In genomic region chr11:60280412-60280811, GRCh38 we compare ENCODE assay signal across 14 cellular contexts. TPM values are rescaled to one million over a fixed set of nuclear protein-coding genes. Genes with fewer than 3 reads are reported as not detected.
A peak's percentile ranks its signal among the peaks of the same experiment; 100 is the strongest.
DNase-seq lines count a peak whose midpoint lies in the region; ATAC-seq, FAIRE-seq and TF ChIP-seq lines count a peak whose summit lies in the region.
"Had no signal": no experiment of that assay in that cellular context is flagged by ENCODE, and none has a peak within 500 bp of the region (broad histone marks: within the 10 kb centered on the region; RNA-seq: fewer than 3 reads in every experiment).

TSS of gene MS4A4A (plus strand) at chr11:60280666. CDS start at chr11:60280676, 10 bp downstream.

- peaks cover 0 to 3% (median 0%) of the 10 kb centered on the region in 4 donors for H3K27me3 ChIP-seq in liver (ENCODE audit: control insufficient read depth in 4 of 4, insufficient read depth in 4 of 4, low read length in 3 of 4)
- no peaks in the 10 kb centered on the region for H3K27me3 ChIP-seq in HepG2 (ENCODE audit: control insufficient read depth in 1 of 2, insufficient read depth in 2 of 2, low read length in 2 of 2)
- H3K27me3 ChIP-seq in stomach = no peaks in the 10 kb centered on the region
- no peaks in the 10 kb centered on the region for H3K27me3 ChIP-seq in small intestine (ENCODE audit: control insufficient read depth in 2 of 2, insufficient read depth in 2 of 2, low read length in 2 of 2)
- H3K27me3 ChIP-seq: neutrophil had no signal

- H3K9me3 ChIP-seq in liver (ENCODE audit: control insufficient read depth in 4 of 4, low read length in 3 of 4) = no peaks in the 10 kb centered on the region
- H3K9me3 ChIP-seq in HepG2 (ENCODE audit: low read length) = no peaks in the 10 kb centered on the region
- H3K9me3 ChIP-seq in stomach = no peaks in the 10 kb centered on the region
- H3K9me3 ChIP-seq in small intestine (ENCODE audit: control insufficient read depth, low read depth) = no peaks in the 10 kb centered on the region
- H3K9me3 ChIP-seq: neutrophil had no signal

- ATAC-seq in HepG2 (no peak), naive B cell (ENCODE audit: low read depth in 2 of 2) (peak; percentile 100)

- H3K27ac ChIP-seq in liver (ENCODE audit: low read depth in 1 of 2, low read length in 2 of 2) (peak within 1 kb of the TSS; percentile 37 to 54), HepG2 (ENCODE audit: extremely low read length, insufficient read depth, low read length) (no peak within 1 kb of the TSS), coronary artery (peak within 1 kb of the TSS in 1 of 2 donors; percentile 76), stomach (peak within 1 kb of the TSS in 2 of 5 donors; percentile 39 to 45), small intestine (ENCODE audit: low read depth in 1 of 2, low read length in 1 of 2) (peak within 1 kb of the TSS in 1 of 2 donors; percentile 68)
- H3K27ac ChIP-seq: neutrophil had no signal

- no peak within 1 kb of the TSS for H3K4me2 ChIP-seq in HepG2 (ENCODE audit: low read depth, low read length)

- H3K36me3 ChIP-seq in liver (ENCODE audit: control insufficient read depth in 4 of 4, insufficient read depth in 3 of 4, low read depth in 1 of 4, low read length in 3 of 4) (no peaks in the 10 kb centered on the region), HepG2 (replicated peaks in 1 of 2; ENCODE audit: control insufficient read depth in 1 of 2, insufficient read depth in 2 of 2, low read length in 2 of 2) (no peaks in the 10 kb centered on the region), stomach (no peaks in the 10 kb centered on the region), small intestine (ENCODE audit: control insufficient read depth in 2 of 2, insufficient read depth in 2 of 2, low read length in 2 of 2) (no peaks in the 10 kb centered on the region)
- H3K36me3 ChIP-seq: neutrophil had no signal

- peak within 1 kb of the TSS; percentile 20 to 96 (median 80) for H3K27ac Mint-ChIP-seq in naive B cell
- H3K27ac Mint-ChIP-seq: activated CD4-positive, alpha-beta T cell treated with anti-CD3 and anti-CD28 coated beads, Interleukin-2, amount 10 ng/mL, durations not matched to agents 7 days and 5 days; activated naive CD4-positive, alpha-beta T cell treated with anti-CD3 and anti-CD28 coated beads, Interleukin-2, amount 50 U/mL, for 24 hours; endodermal cell had no signal

- no peak for TF ChIP-seq EP300 in HepG2 (IDR thresholded peaks at IDR 0.05; ENCODE audit: low read depth in 2 of 2, low read length in 2 of 2)
- TF ChIP-seq EP300 in HepG2 (CRISPR knock-in tag; IDR thresholded peaks at IDR 0.05; ENCODE audit: borderline replicate concordance) = no peak
- TF ChIP-seq EP300 in stomach (IDR thresholded peaks at IDR 0.05) = no peak

- WGBS in liver = 69% methylated on average over 3 of the region's 3 CpGs
- 66% methylated on average over 3 of the region's 3 CpGs for WGBS in HepG2 (ENCODE audit: low lambda C conversion rate)
- WGBS in stomach, 5 donors = 72 to 89% (median 76%) methylated on average over 3 of the region's 3 CpGs
- 70 to 91% (median 84%) methylated on average over 3 of the region's 3 CpGs for WGBS in small intestine, 3 donors

- POLR2A ChIA-PET in HepG2 (lab: Yijun Ruan, JAX) = no interaction called here

- H3K9me3 Mint-ChIP-seq in naive B cell = no peaks in the 10 kb centered on the region
- H3K9me3 Mint-ChIP-seq: activated CD4-positive, alpha-beta T cell treated with anti-CD3 and anti-CD28 coated beads, Interleukin-2, amount 10 ng/mL, durations not matched to agents 7 days and 5 days; activated naive CD4-positive, alpha-beta T cell treated with anti-CD3 and anti-CD28 coated beads, Interleukin-2, amount 50 U/mL, for 24 hours had no signal

- DNase-seq in HepG2 (ENCODE audit: low spot score) = no peak
- DNase-seq in coronary artery (ENCODE audit: low spot score) = no peak
- peak; percentile 71 for DNase-seq in naive B cell
- DNase-seq in DMS 273 (lab: John Stamatoyannopoulos, UW; ENCODE audit: unreplicated experiment) = no peak
- DNase-seq in stimulated activated CD4-positive, alpha-beta T cell treated with anti-CD3 and anti-CD28 coated beads, Interleukin-15, amount 100 ng/mL, for 24 hours = no peak
- DNase-seq in stomach = no peak
- DNase-seq in small intestine = no peak
- DNase-seq: activated CD4-positive, alpha-beta T cell treated with anti-CD3 and anti-CD28 coated beads, Interleukin-2, amount 10 ng/mL, durations not matched to agents 7 days and 5 days; endodermal cell; NCI-H1694 treated with DMSO at 0.1 percent for 48 hours had no signal

- no peaks in the 10 kb centered on the region for H3K27me3 Mint-ChIP-seq in naive B cell

- H3K79me2 ChIP-seq in HepG2 (ENCODE audit: insufficient read depth, low read length) = no peaks in the 10 kb centered on the region

- no peak within 1 kb of the TSS for H2AFZ ChIP-seq in HepG2 (ENCODE audit: low read length)

- no peaks in the 10 kb centered on the region for H4K20me1 ChIP-seq in HepG2 (ENCODE audit: insufficient read depth, low read length)

- H3K4me1 Mint-ChIP-seq in naive B cell = peaks cover 15 to 23% (median 19%) of the 10 kb centered on the region in 3 donors
- H3K4me1 Mint-ChIP-seq: activated CD4-positive, alpha-beta T cell treated with anti-CD3 and anti-CD28 coated beads, Interleukin-2, amount 10 ng/mL, durations not matched to agents 7 days and 5 days; activated naive CD4-positive, alpha-beta T cell treated with anti-CD3 and anti-CD28 coated beads, Interleukin-2, amount 50 U/mL, for 24 hours; endodermal cell had no signal

- TF ChIP-seq CTCF in liver (IDR thresholded peaks at IDR 0.05; ENCODE audit: low read depth, low read length, missing input control) = no peak
- TF ChIP-seq CTCF in HepG2 (CRISPR knock-in tag; IDR thresholded peaks at IDR 0.05) = no peak
- no peak for TF ChIP-seq CTCF in coronary artery (IDR thresholded peaks at IDR 0.05)
- TF ChIP-seq CTCF in stomach (IDR thresholded peaks at IDR 0.05) = no peak

- CTCF ChIA-PET in HepG2 (lab: Yijun Ruan, JAX; ENCODE audit: low intra/inter-chr PET ratio, low total read pairs) = no interaction called here

- no peak for TF ChIP-seq RAD21 in liver (IDR thresholded peaks at IDR 0.05)
- TF ChIP-seq RAD21 in HepG2 (CRISPR knock-in tag; IDR thresholded peaks at IDR 0.05) = no peak

- BruUV-seq in HepG2 (replicated peaks; lab: Mats Ljungman, UMichigan) = no TSS peak

- TF ChIP-seq POLR2A in HepG2 (IDR thresholded peaks at IDR 0.05; ENCODE audit: insufficient read depth in 1 of 2, low read depth in 2 of 2, low read length in 2 of 2) (no peak), stomach (IDR thresholded peaks at IDR 0.05) (no peak)

- no peaks in the 10 kb centered on the region for H3K4me1 ChIP-seq in liver (ENCODE audit: control insufficient read depth in 4 of 4, insufficient read depth in 4 of 4, low read length in 3 of 4)
- H3K4me1 ChIP-seq in HepG2 (ENCODE audit: insufficient read depth, low read length) = no peaks in the 10 kb centered on the region
- no peaks in the 10 kb centered on the region for H3K4me1 ChIP-seq in stomach
- H3K4me1 ChIP-seq in small intestine (ENCODE audit: control insufficient read depth in 2 of 2, insufficient read depth in 1 of 2, low read depth in 1 of 2, low read length in 1 of 2) = no peaks in the 10 kb centered on the region

- peak within 1 kb of the TSS; percentile 4 to 74 (median 45) for H3K4me3 Mint-ChIP-seq in naive B cell
- H3K4me3 Mint-ChIP-seq: activated CD4-positive, alpha-beta T cell treated with anti-CD3 and anti-CD28 coated beads, Interleukin-2, amount 10 ng/mL, durations not matched to agents 7 days and 5 days; activated naive CD4-positive, alpha-beta T cell treated with anti-CD3 and anti-CD28 coated beads, Interleukin-2, amount 50 U/mL, for 24 hours; endodermal cell had no signal

- FAIRE-seq in HepG2 (lab: Jason Lieb, UNC) = no peak
- FAIRE-seq in small intestine (lab: Jason Lieb, UNC) = no peak
- FAIRE-seq: A204.1 had no signal

- H3K9ac ChIP-seq in liver (ENCODE audit: low read depth in 1 of 2, low read length in 2 of 2) = no peak within 1 kb of the TSS
- no peak within 1 kb of the TSS for H3K9ac ChIP-seq in HepG2 (ENCODE audit: insufficient read depth, low read depth, low read length)

- intact Hi-C loops in HepG2 (cut with micrococcal nuclease; ENCODE audit: unreplicated experiment) (no loop called here), stomach (cut with DNase I; ENCODE audit: low total_unique reads) (no loop called here)

- in situ Hi-C loops in HepG2 (cut with HindIII; ENCODE audit: extremely low pct_ligation_motif_present, low pct_unique_long_range_greater_than_20kb) = no loop called here

- no peaks in the 10 kb centered on the region for H3K36me3 Mint-ChIP-seq in naive B cell
- H3K36me3 Mint-ChIP-seq: activated naive CD4-positive, alpha-beta T cell treated with anti-CD3 and anti-CD28 coated beads, Interleukin-2, amount 50 U/mL, for 24 hours had no signal

- H3K4me3 ChIP-seq in liver (ENCODE audit: low read depth in 1 of 3, low read length in 3 of 3) (peak within 1 kb of the TSS in 1 of 3 donors; percentile 14), HepG2 (replicated peaks in 1 of 3; ENCODE audit: insufficient read depth in 1 of 3, low read depth in 2 of 3, low read length in 3 of 3) (no peak within 1 kb of the TSS), coronary artery (peak within 1 kb of the TSS; percentile 37), stomach (peak within 1 kb of the TSS in 2 of 4 donors; percentile 0 to 9), small intestine (ENCODE audit: low read depth in 1 of 2, low read length in 2 of 2) (no peak within 1 kb of the TSS)

RNA-seq across cellular contexts. Expression of gene MS4A4A, which starts in this region (rescaled TPM):
- total RNA-seq in liver = 10 to 100 TPM in 1 of 2 donors, 1 to 10 TPM in 1; 8.6 to 12.0 TPM
- 10 to 100 TPM in 1 of 2 donors, 1 to 10 TPM in 1; 9.5 to 16.1 TPM for polyA plus RNA-seq in liver
- total RNA-seq in HepG2 (2016; rRNA removed; fragmentation: Illumina TruSeq; extraction: Trizol) = not detected in 2 replicates
- not detected in 2 replicates for total RNA-seq in HepG2 (2016; cell fraction: cytosol; rRNA removed; fragmentation: Illumina TruSeq; extraction: Trizol; ENCODE audit: low read depth)
- total RNA-seq in HepG2 (2016; cell fraction: insoluble cytoplasmic fraction; rRNA removed; fragmentation: Illumina TruSeq; extraction: Trizol) = not detected in 2 replicates
- not detected in 2 replicates for total RNA-seq in HepG2 (2016; cell fraction: membrane; rRNA removed; fragmentation: Illumina TruSeq; extraction: Trizol)
- not detected in 2 replicates for total RNA-seq in HepG2 (2016; cell fraction: nucleus; rRNA removed; fragmentation: Illumina TruSeq; extraction: Trizol)
- not detected in 2 replicates for polyA plus RNA-seq in HepG2 (2011; rRNA removed)
- polyA plus RNA-seq in HepG2 (2011; cell fraction: cytosol; rRNA removed) = not detected in 2 replicates
- not detected in 2 replicates for polyA plus RNA-seq in HepG2 (2011; cell fraction: nucleus; rRNA removed)
- not detected in 2 replicates for polyA plus RNA-seq in HepG2 (2012)
- not detected in 2 replicates for polyA plus RNA-seq in HepG2 (2016; cell fraction: cytosol; fragmentation: Illumina TruSeq; extraction: Trizol; ENCODE audit: low read depth)
- not detected in 2 replicates for polyA plus RNA-seq in HepG2 (2016; cell fraction: insoluble cytoplasmic fraction; fragmentation: Illumina TruSeq; extraction: Trizol; ENCODE audit: low read depth)
- not detected in 2 replicates for polyA plus RNA-seq in HepG2 (2016; cell fraction: membrane; fragmentation: Illumina TruSeq; extraction: Trizol; ENCODE audit: low read depth)
- not detected in 2 replicates for polyA plus RNA-seq in HepG2 (2016; cell fraction: nucleus; fragmentation: Illumina TruSeq; extraction: Trizol; ENCODE audit: insufficient read depth, low read depth)
- 0.18 TPM in 1 of 2 replicates, not detected in the other for polyA minus RNA-seq in HepG2 (2011; rRNA and poly(A)+ RNA removed; ENCODE audit: low replicate concordance)
- polyA minus RNA-seq in HepG2 (2011; cell fraction: cytosol; rRNA and poly(A)+ RNA removed) = not detected in 2 replicates
- polyA minus RNA-seq in HepG2 (2011; cell fraction: nucleus; rRNA and poly(A)+ RNA removed) = not detected in 2 replicates
- polyA plus RNA-seq in naive B cell (ENCODE audit: low read depth in 6 of 6) = under 1 TPM in 2 of 6 donors, not detected in 4; 0.16 to 0.34 TPM
- 10 to 100 TPM in 2 of 5 donors, 1 to 10 TPM in 2, not detected in 1; 1.4 to 28.1 (median 14.6) TPM for total RNA-seq in stomach
- 10 to 100 TPM in 1 of 3 donors, 1 to 10 TPM in 2; 5.4 to 12.0 (median 6.6) TPM for polyA plus RNA-seq in stomach
- polyA plus RNA-seq in small intestine = 10 to 100 TPM in 1 of 3 donors, 1 to 10 TPM in 2; 1.6 to 28.3 (median 3.2) TPM
- total RNA-seq: activated CD4-positive, alpha-beta T cell treated with anti-CD3 and anti-CD28 coated beads, Interleukin-2, amount 10 ng/mL, durations not matched to agents 7 days and 5 days; endodermal cell had no signal

Comparison
In these comparisons a context has a peak if more than half of its experiments do, and no peak if none do; other contexts are left out.
1. Peak in DNase-seq and ATAC-seq in naive B cell; RNA of the gene not detected or under 1 TPM.